ENCODE assay signal across 1 cellular context in the genomic region with DNA sequence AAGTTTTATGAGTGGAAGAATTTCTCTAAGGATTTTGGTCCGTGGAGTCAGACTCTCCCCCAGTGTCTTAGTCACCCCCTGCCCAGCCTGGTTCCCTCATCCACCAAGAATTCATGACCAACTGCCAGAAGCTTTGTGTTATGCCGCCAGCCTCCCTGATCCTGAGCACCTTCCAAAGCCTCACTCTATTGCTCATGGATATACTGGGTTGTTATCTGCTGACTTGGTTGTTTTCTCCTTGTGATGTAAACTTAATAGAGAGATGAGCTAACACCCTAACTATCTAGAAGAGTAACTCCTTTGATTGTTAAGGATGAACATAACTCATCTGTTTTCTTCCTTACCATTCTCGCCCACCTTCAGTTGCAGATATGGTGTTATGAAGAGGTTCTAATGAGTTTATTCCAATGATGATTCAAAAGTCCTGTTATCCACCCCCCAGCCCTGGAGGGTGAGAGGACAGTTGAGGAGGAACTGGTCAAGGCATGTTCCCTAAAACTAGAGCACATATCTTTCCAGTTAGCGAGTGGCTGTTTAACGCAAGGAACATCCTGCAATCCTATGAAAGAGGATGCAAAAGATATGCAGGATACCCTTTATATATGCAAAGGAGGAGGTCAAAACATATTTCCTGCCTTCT.
TF ChIP-seq lines count a peak whose summit lies in the region.

No MANE protein-coding gene starts in this region.

TF ChIP-seq in K562, 482 proteins besides CTCF, POLR2A, EP300 and RAD21:
- peak; percentile 88 for TF ChIP-seq C11orf30 (IDR thresholded peaks at IDR 0.05; ENCODE audit: low read depth)
- TF ChIP-seq ZNF316 (IDR thresholded peaks at IDR 0.05) = peak; percentile 92
- TF ChIP-seq ARNT (IDR thresholded peaks at IDR 0.05) = no peak
- TF ChIP-seq MAFG (tag; conservative IDR thresholded peaks at IDR 0.05) = peak; percentile 75
- no peak for TF ChIP-seq ZNF75A (CRISPR knock-in tag; IDR thresholded peaks at IDR 0.05)
- TF ChIP-seq ZNF184 (CRISPR knock-in tag; IDR thresholded peaks at IDR 0.05) = no peak
- peak; percentile 81 for TF ChIP-seq MAFF (IDR thresholded peaks at IDR 0.05; ENCODE audit: low read length)
- no peak for TF ChIP-seq PPARD (CRISPR knock-in tag; IDR thresholded peaks at IDR 0.05)
- TF ChIP-seq MAFK (IDR thresholded peaks at IDR 0.05; ENCODE audit: low read length) = peak; percentile 60; the same call in 1 of the 2 replicates
- no peak for TF ChIP-seq FOXJ2 (tag; IDR thresholded peaks at IDR 0.05)
- no peak for TF ChIP-seq TAF15 (IDR thresholded peaks at IDR 0.05; ENCODE audit: low read depth, low read length)
- TF ChIP-seq, protein P1, sequence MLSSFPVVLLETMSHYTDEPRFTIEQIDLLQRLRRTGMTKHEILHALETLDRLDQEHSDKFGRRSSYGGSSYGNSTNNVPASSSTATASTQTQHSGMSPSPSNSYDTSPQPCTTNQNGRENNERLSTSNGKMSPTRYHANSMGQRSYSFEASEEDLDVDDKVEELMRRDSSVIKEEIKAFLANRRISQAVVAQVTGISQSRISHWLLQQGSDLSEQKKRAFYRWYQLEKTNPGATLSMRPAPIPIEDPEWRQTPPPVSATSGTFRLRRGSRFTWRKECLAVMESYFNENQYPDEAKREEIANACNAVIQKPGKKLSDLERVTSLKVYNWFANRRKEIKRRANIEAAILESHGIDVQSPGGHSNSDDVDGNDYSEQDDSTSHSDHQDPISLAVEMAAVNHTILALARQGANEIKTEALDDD (IDR thresholded peaks at IDR 0.05) = peak; percentile 37
- TF ChIP-seq, protein P2, sequence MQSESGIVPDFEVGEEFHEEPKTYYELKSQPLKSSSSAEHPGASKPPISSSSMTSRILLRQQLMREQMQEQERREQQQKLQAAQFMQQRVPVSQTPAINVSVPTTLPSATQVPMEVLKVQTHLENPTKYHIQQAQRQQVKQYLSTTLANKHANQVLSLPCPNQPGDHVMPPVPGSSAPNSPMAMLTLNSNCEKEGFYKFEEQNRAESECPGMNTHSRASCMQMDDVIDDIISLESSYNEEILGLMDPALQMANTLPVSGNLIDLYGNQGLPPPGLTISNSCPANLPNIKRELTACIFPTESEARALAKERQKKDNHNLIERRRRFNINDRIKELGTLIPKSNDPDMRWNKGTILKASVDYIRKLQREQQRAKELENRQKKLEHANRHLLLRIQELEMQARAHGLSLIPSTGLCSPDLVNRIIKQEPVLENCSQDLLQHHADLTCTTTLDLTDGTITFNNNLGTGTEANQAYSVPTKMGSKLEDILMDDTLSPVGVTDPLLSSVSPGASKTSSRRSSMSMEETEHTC (IDR thresholded peaks at IDR 0.05) = no peak
- no peak for TF ChIP-seq ZNF217 (CRISPR knock-in tag; IDR thresholded peaks at IDR 0.05)
- TF ChIP-seq ZNF212 (CRISPR knock-in tag; IDR thresholded peaks at IDR 0.05) = no peak
- TF ChIP-seq MYBL2 (IDR thresholded peaks at IDR 0.05; ENCODE audit: low read depth) = no peak
- TF ChIP-seq MYBL2 (CRISPR knock-in tag; IDR thresholded peaks at IDR 0.05; ENCODE audit: borderline replicate concordance) = no peak
